In genomic region chr1:39196244-39197215, GRCh38 we compare ENCODE assay signal across 8 cellular contexts. TPM values are rescaled to one million over a fixed set of nuclear protein-coding genes. Genes with fewer than 3 reads are reported as not detected.
DNase-seq lines count a peak whose midpoint lies in the region; ATAC-seq, FAIRE-seq and TF ChIP-seq lines count a peak whose summit lies in the region.

No MANE protein-coding gene starts in this region.

- CTCF ChIA-PET in CD4-positive, alpha-beta T cell (lab: Charles Lee) = interaction anchor here (1.2 to 3.6 kb wide), 3 partner anchors 12 to 62 kb away, joined by 4 to 20 read pairs (median 8); no protein-coding TSS in a partner anchor

- peak overlapping the region; percentile 85 for H3K27ac ChIP-seq in CD4-positive, alpha-beta T cell (ENCODE audit: low read depth, low read length)
- peak overlapping the region; percentile 78 for H3K27ac ChIP-seq in astrocyte (ENCODE audit: low read depth, low read length)

- H3K4me1 ChIP-seq in astrocyte (ENCODE audit: insufficient read depth, low read length) = peaks cover 54% of the 10 kb centered on the region

- ATAC-seq in CD4-positive, alpha-beta T cell (ENCODE audit: poor library complexity) = peak; percentile 66
- ATAC-seq in naive B cell (ENCODE audit: low read depth in 2 of 2) (peak; percentile 90 to 93), HG03442 (IDR thresholded peaks at IDR 0.05; ENCODE audit: unreplicated experiment) (no peak), HG03469 (IDR thresholded peaks at IDR 0.05; ENCODE audit: unreplicated experiment) (no peak), HG02763 (IDR thresholded peaks at IDR 0.05; ENCODE audit: unreplicated experiment) (no peak)

- intact Hi-C loops in CD4-positive, alpha-beta T cell (cut with DNase I, micrococcal nuclease) = loop anchor here in 1 of 2 experiments (1.0 to 2.0 kb wide), 3 partner anchors 9 to 18 kb away; no protein-coding TSS in a partner anchor

- no peaks in the 10 kb centered on the region for H3K27me3 ChIP-seq in CD4-positive, alpha-beta T cell (ENCODE audit: control insufficient read depth, insufficient read depth, low read length)
- H3K27me3 ChIP-seq in astrocyte (ENCODE audit: insufficient read depth, low read length) = no peaks in the 10 kb centered on the region

- FAIRE-seq in astrocyte (lab: Jason Lieb, UNC) = no peak

- peak overlapping the region; percentile 93 for H3K27ac Mint-ChIP-seq in CD4-positive, alpha-beta T cell
- peak overlapping the region; percentile 88 for H3K27ac Mint-ChIP-seq in HFFc6
- peak overlapping the region; percentile 93 for H3K27ac Mint-ChIP-seq in astrocyte (ENCODE audit: unreplicated experiment)
- peak overlapping the region; percentile 37 to 96 (median 75) for H3K27ac Mint-ChIP-seq in naive B cell

- peak overlapping the region; percentile 77 for H3K4me3 Mint-ChIP-seq in CD4-positive, alpha-beta T cell
- H3K4me3 Mint-ChIP-seq in HFFc6 = peak overlapping the region; percentile 56
- H3K4me3 Mint-ChIP-seq in astrocyte (ENCODE audit: unreplicated experiment) = no peak overlapping the region
- H3K4me3 Mint-ChIP-seq in naive B cell = peak overlapping the region; percentile 42 to 89 (median 74)

- H3K9me3 Mint-ChIP-seq in CD4-positive, alpha-beta T cell = no peaks in the 10 kb centered on the region
- no peaks in the 10 kb centered on the region for H3K9me3 Mint-ChIP-seq in HFFc6
- no peaks in the 10 kb centered on the region for H3K9me3 Mint-ChIP-seq in astrocyte (ENCODE audit: unreplicated experiment)
- H3K9me3 Mint-ChIP-seq in naive B cell = no peaks in the 10 kb centered on the region

- peak overlapping the region; percentile 21 for H3K4me3 ChIP-seq in astrocyte (ENCODE audit: insufficient read depth, low read depth, low read length)

- H3K27me3 Mint-ChIP-seq in CD4-positive, alpha-beta T cell = no peaks in the 10 kb centered on the region
- H3K27me3 Mint-ChIP-seq in HFFc6 (ENCODE audit: insufficient read depth) = no peaks in the 10 kb centered on the region; the same call in 1 of the 2 replicates
- H3K27me3 Mint-ChIP-seq in astrocyte (ENCODE audit: low read depth, unreplicated experiment) = no peaks in the 10 kb centered on the region
- H3K27me3 Mint-ChIP-seq in naive B cell = no peaks in the 10 kb centered on the region

- H3K36me3 Mint-ChIP-seq in CD4-positive, alpha-beta T cell (ENCODE audit: low read depth) = no peaks in the 10 kb centered on the region
- H3K36me3 Mint-ChIP-seq in HFFc6 (ENCODE audit: low read depth) (peaks cover 5% of the 10 kb centered on the region; the same call in 1 of the 2 replicates), astrocyte (ENCODE audit: low read depth, unreplicated experiment) (peaks cover 3% of the 10 kb centered on the region), naive B cell (no peaks in the 10 kb centered on the region)

- DNase-seq in CD4-positive, alpha-beta T cell = peak; percentile 31 to 74 (median 56)
- DNase-seq in HFFc6 = peak; percentile 53
- DNase-seq in SKM-1 (lab: John Stamatoyannopoulos, UW; ENCODE audit: unreplicated experiment) = peak; percentile 18
- DNase-seq in astrocyte (ENCODE audit: low read depth) = peak; percentile 68
- DNase-seq in naive B cell = peak; percentile 54

- POLR2A ChIA-PET in CD4-positive, alpha-beta T cell (lab: Charles Lee) = interaction anchor here (0.9 to 2.9 kb wide), 6 partner anchors 9 to 34 kb away, joined by 4 to 10 read pairs (median 6); no protein-coding TSS in a partner anchor

- no peak for TF ChIP-seq CTCF in CD4-positive, alpha-beta T cell (IDR thresholded peaks at IDR 0.05)
- TF ChIP-seq CTCF in HFFc6 (IDR thresholded peaks at IDR 0.05) (no peak), astrocyte (IDR thresholded peaks at IDR 0.05; ENCODE audit: insufficient read depth, low read depth, low read length) (no peak)

- peaks cover under 1% of the 10 kb centered on the region for H4K20me1 ChIP-seq in astrocyte (ENCODE audit: insufficient read depth, low read length)

- H3K4me1 Mint-ChIP-seq in CD4-positive, alpha-beta T cell (ENCODE audit: low read depth) = peaks cover 82% of the 10 kb centered on the region
- H3K4me1 Mint-ChIP-seq in HFFc6 (ENCODE audit: low read depth) = peaks cover 71% of the 10 kb centered on the region
- peaks cover 59% of the 10 kb centered on the region for H3K4me1 Mint-ChIP-seq in astrocyte (ENCODE audit: low read depth, unreplicated experiment)
- H3K4me1 Mint-ChIP-seq in naive B cell = peaks cover 59 to 81% (median 64%) of the 10 kb centered on the region in 3 donors

- no peaks in the 10 kb centered on the region for H3K36me3 ChIP-seq in astrocyte (ENCODE audit: insufficient read depth, low read length)

- peak overlapping the region; percentile 79 for H3K4me2 ChIP-seq in astrocyte (ENCODE audit: low read length)

- no peak overlapping the region for H2AFZ ChIP-seq in astrocyte (ENCODE audit: low read depth, low read length)

- peak overlapping the region; percentile 68 for H3K9ac ChIP-seq in astrocyte (ENCODE audit: low read length)

- H3K79me2 ChIP-seq in astrocyte (ENCODE audit: insufficient read depth, low read length) = peaks cover 76% of the 10 kb centered on the region

- no peaks in the 10 kb centered on the region for H3K9me3 ChIP-seq in CD4-positive, alpha-beta T cell (ENCODE audit: control insufficient read depth, low read length)
- no peaks in the 10 kb centered on the region for H3K9me3 ChIP-seq in astrocyte (ENCODE audit: insufficient read depth, low read depth, low read length)

RNA-seq across cellular contexts. Expression of gene MACF1, which starts 8.0 kb away (rescaled TPM):
- 100 to 1,000 TPM; 248 to 252 TPM for total RNA-seq in CD4-positive, alpha-beta T cell
- 100 to 1,000 TPM; 201 to 308 (median 223) TPM for total RNA-seq in HFFc6 (2021; fragmentation: NEBNext Ultra II Directional; extraction: Animal tissue kit (Norgen Biotek cat#: 25700))
- 592 and 694 TPM in 2 replicates for total RNA-seq in astrocyte
- polyA plus RNA-seq in naive B cell (ENCODE audit: low read depth in 6 of 6) = 10 to 100 TPM in 5 of 6 donors, 1 to 10 TPM in 1; 9.1 to 96.3 (median 29.5) TPM

Comparison
In these comparisons a context has a peak if more than half of its experiments do, and no peak if none do; other contexts are left out.
1. ATAC-seq: peak in CD4-positive, alpha-beta T cell (single experiment) and naive B cell (2 of 2); none in HG03442 (single experiment), HG03469 (single experiment) and HG02763 (single experiment).
2. DNase-seq: peak in every context shown above with its lines; median percentile 68 in astrocyte; 56 in CD4-positive, alpha-beta T cell; 54 in naive B cell; 53 in HFFc6; 18 in SKM-1.
3. Peak in every context shown above with its lines, with median percentiles within 50 percentile points of each other: H3K27ac Mint-ChIP-seq.